30 cellular contexts compared by ENCODE assay signal in genomic region chr9:91210318-91210717, GRCh38.
DNase-seq lines count a peak whose midpoint lies in the region; ATAC-seq, FAIRE-seq and TF ChIP-seq lines count a peak whose summit lies in the region.
"Had no signal": no experiment of that assay in that cellular context is flagged by ENCODE, and none has a peak within 500 bp of the region (broad histone marks: within the 10 kb centered on the region; RNA-seq: fewer than 3 reads in every experiment).

No MANE protein-coding gene starts in this region.

- H3K9ac ChIP-seq in adipocyte (ENCODE audit: low read length) = peak overlapping the region; percentile 7

- no peak for TF ChIP-seq CTCF in RWPE1 (conservative IDR thresholded peaks at IDR 0.05; ENCODE audit: low read depth)

- H3K36me3 Mint-ChIP-seq in activated T-cell treated with anti-CD3 and anti-CD28 coated beads, Interleukin-2, amount 50 U/mL, for 72 hours (ENCODE audit: insufficient read depth in 2 of 2) = peaks cover 16 to 24% of the 10 kb centered on the region in 2 donors

- CTCF ChIA-PET in RWPE1 (lab: Yijun Ruan, JAX) = no interaction called here

- FAIRE-seq in islet of Langerhans (lab: Jason Lieb, UNC) = peak; percentile 88
- FAIRE-seq in small intestine (lab: Jason Lieb, UNC) = no peak

- H3K27me3 ChIP-seq in adipocyte (replicated peaks; ENCODE audit: control insufficient read depth, insufficient read depth, low read length) (no peaks in the 10 kb centered on the region), small intestine (ENCODE audit: control insufficient read depth in 2 of 2, insufficient read depth in 2 of 2, low read length in 2 of 2) (no peaks in the 10 kb centered on the region)
- H3K27me3 ChIP-seq: breast epithelium, foreskin keratinocyte, heart left ventricle, Peyer's patch, spleen, tibial artery had no signal

- ATAC-seq in activated T-cell treated with anti-CD3 and anti-CD28 coated beads, Interleukin-2, amount 50 U/mL, for 72 hours (replicated peaks in 1 of 2) = no peak
- ATAC-seq: CD8-positive, alpha-beta T cell; foreskin keratinocyte; GM23338; heart left ventricle; mucosa of descending colon; right cardiac atrium had no signal

- H3K27ac ChIP-seq in small intestine (ENCODE audit: low read depth in 1 of 2, low read length in 1 of 2) (peak overlapping the region; percentile 43 to 85), RWPE1 (no peak overlapping the region)
- H3K27ac ChIP-seq: foreskin keratinocyte, heart left ventricle, spleen, tibial artery had no signal

- H3K4me3 Mint-ChIP-seq in activated T-cell treated with anti-CD3 and anti-CD28 coated beads, Interleukin-2, amount 50 U/mL, for 72 hours = peak overlapping the region in 1 of 2 donors; percentile 9
- H3K4me3 Mint-ChIP-seq: B cell; CD8-positive, alpha-beta T cell; GM23338 had no signal

- no peaks in the 10 kb centered on the region for H3K36me3 ChIP-seq in adipocyte (ENCODE audit: control insufficient read depth, insufficient read depth, low read length, severe bottlenecking)
- H3K36me3 ChIP-seq in small intestine (ENCODE audit: control insufficient read depth in 2 of 2, insufficient read depth in 2 of 2, low read length in 2 of 2) = no peaks in the 10 kb centered on the region
- H3K36me3 ChIP-seq: breast epithelium, Peyer's patch, spleen, tibial artery had no signal

- H3K4me1 ChIP-seq in adipocyte (ENCODE audit: control insufficient read depth, insufficient read depth, low read length) (peaks cover 34% of the 10 kb centered on the region), small intestine (ENCODE audit: control insufficient read depth in 2 of 2, insufficient read depth in 1 of 2, low read depth in 1 of 2, low read length in 1 of 2) (peaks cover 16 to 17% of the 10 kb centered on the region in 2 donors)

- H3K9me3 ChIP-seq in adipocyte (ENCODE audit: control insufficient read depth, low read length) (no peaks in the 10 kb centered on the region), small intestine (ENCODE audit: control insufficient read depth, low read depth) (no peaks in the 10 kb centered on the region)
- H3K9me3 ChIP-seq: breast epithelium, heart left ventricle, mucosa of descending colon, Peyer's patch, spleen, tibial artery had no signal

- DNase-seq in activated T-cell treated with anti-CD3 and anti-CD28 coated beads, Interleukin-2, amount 50 U/mL, for 72 hours = no peak
- DNase-seq in activated T-cell treated with anti-CD3 and anti-CD28 coated beads, Interleukin-2, amount 50 U/mL, for 1 hour = no peak
- DNase-seq in adipocyte (ENCODE audit: low read depth) (no peak), small intestine (peak; percentile 75), NCI-H510A (lab: John Stamatoyannopoulos, UW) (no peak), C1 segment of cervical spinal cord (lab: John Stamatoyannopoulos, UW) (no peak), RWPE1 (ENCODE audit: low spot score) (no peak)
- DNase-seq: activated CD8-positive, alpha-beta memory T cell treated with anti-CD3 and anti-CD28 coated beads for 24 hours; activated gamma-delta T cell treated with Interleukin-2 at 50 U/mL for 16 hours; amygdala; CD8-positive, alpha-beta T cell; DMS 273 treated with DMSO at 0.1 percent for 48 hours; effector memory CD4-positive, alpha-beta T cell; foreskin keratinocyte; heart left ventricle; Kasumi-1; mucosa of descending colon; NCI-H146; NCI-H345; Peyer's patch; right cardiac atrium; SHP77 treated with DMSO at 0.1 percent for 48 hours; spleen; stimulated activated CD4-positive, alpha-beta T cell treated with anti-CD3 and anti-CD28 coated beads, Interleukin-2, amount 100 ng/mL, for 24 hours; T-helper 2 cell; tibial artery had no signal

- POLR2A ChIA-PET in RWPE1 (lab: Yijun Ruan, JAX; ENCODE audit: low non-redundant PET) = no interaction called here

- peaks cover 3 to 4% of the 10 kb centered on the region in 2 donors for H3K9me3 Mint-ChIP-seq in activated T-cell treated with anti-CD3 and anti-CD28 coated beads, Interleukin-2, amount 50 U/mL, for 72 hours
- H3K9me3 Mint-ChIP-seq: CD8-positive, alpha-beta T cell; GM23338 had no signal

- H3K27ac Mint-ChIP-seq in activated T-cell treated with anti-CD3 and anti-CD28 coated beads, Interleukin-2, amount 50 U/mL, for 72 hours = peak overlapping the region; percentile 71
- H3K27ac Mint-ChIP-seq: B cell; CD8-positive, alpha-beta T cell; GM23338 had no signal

- WGBS in small intestine, 3 donors = 37 to 69% (median 50%) methylated on average over 6 of the region's 6 CpGs

- H3K4me3 ChIP-seq in adipocyte (ENCODE audit: low read length) = no peak overlapping the region
- no peak overlapping the region for H3K4me3 ChIP-seq in small intestine (ENCODE audit: low read depth in 1 of 2, low read length in 2 of 2)
- H3K4me3 ChIP-seq: breast epithelium, GM23338, heart left ventricle, mucosa of descending colon, spleen, tibial artery had no signal

- H3K4me1 Mint-ChIP-seq in activated T-cell treated with anti-CD3 and anti-CD28 coated beads, Interleukin-2, amount 50 U/mL, for 72 hours (ENCODE audit: low read depth) = peaks cover 82% of the 10 kb centered on the region

- no peaks in the 10 kb centered on the region for H3K27me3 Mint-ChIP-seq in activated T-cell treated with anti-CD3 and anti-CD28 coated beads, Interleukin-2, amount 50 U/mL, for 72 hours (ENCODE audit: low read depth)
- H3K27me3 Mint-ChIP-seq: B cell had no signal
